In the genomic region with DNA sequence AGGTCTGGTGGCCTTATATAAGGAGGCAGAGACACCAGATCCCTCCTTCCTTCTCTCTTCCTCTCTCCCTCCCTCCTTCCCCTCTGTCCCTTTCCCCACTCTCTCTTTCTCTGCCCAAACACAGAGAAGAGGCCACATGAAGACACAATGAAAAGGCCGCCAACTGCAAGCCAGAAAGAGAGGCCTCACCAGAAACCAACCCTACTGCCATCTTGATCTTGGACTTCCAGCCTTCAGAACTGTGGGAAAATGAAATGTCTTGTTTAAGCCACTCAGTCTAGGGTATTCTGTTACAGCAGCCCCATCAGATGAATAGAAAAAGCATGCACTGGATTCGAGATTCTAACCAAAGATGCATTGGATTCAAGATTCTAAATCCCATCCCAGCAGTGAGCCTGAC, we compare ENCODE assay signal across 14 cellular contexts.
"Had no signal": no experiment of that assay in that cellular context is flagged by ENCODE, and none has a peak within 500 bp of the region (broad histone marks: within the 10 kb centered on the region; RNA-seq: fewer than 3 reads in every experiment).

No MANE protein-coding gene starts in this region.

- ATAC-seq: activated T-cell treated with anti-CD3 and anti-CD28 coated beads, Interleukin-2, amount 50 U/mL, for 72 hours; esophagus mucosa; left colon; lower lobe of right lung had no signal

- H3K4me3 Mint-ChIP-seq: activated naive CD4-positive, alpha-beta T cell treated with anti-CD3 and anti-CD28 coated beads for 36 hours had no signal

- H3K27ac Mint-ChIP-seq: activated naive CD4-positive, alpha-beta T cell treated with anti-CD3 and anti-CD28 coated beads for 36 hours had no signal

- DNase-seq: activated CD4-positive, alpha-beta T cell treated with anti-CD3 and anti-CD28 coated beads, Interleukin-2, amount 50 U/mL, for 48 hours; activated naive CD4-positive, alpha-beta T cell treated with anti-CD3 and anti-CD28 coated beads for 36 hours; activated T-cell treated with anti-CD3 and anti-CD28 coated beads, Interleukin-2, amount 50 U/mL, for 72 hours; amniotic stem cell; caudate nucleus; colonic mucosa; left colon; lower lobe of right lung; midbrain; sigmoid colon; SK-N-SH; stimulated activated CD4-positive, alpha-beta T cell treated with anti-CD3 and anti-CD28 coated beads, Interleukin-1b, Interleukin-23, amount 100 ng/mL, for 48 hours; tibial artery had no signal

- H3K9me3 ChIP-seq: colonic mucosa, lower lobe of right lung, sigmoid colon, SK-N-SH, tibial artery had no signal

- H3K9me3 Mint-ChIP-seq: activated naive CD4-positive, alpha-beta T cell treated with anti-CD3 and anti-CD28 coated beads for 36 hours had no signal
